ENCODE assay signal across 8 cellular contexts in genomic region chr19:44093931-44094765, GRCh38. TPM values are rescaled to one million over a fixed set of nuclear protein-coding genes. Genes with fewer than 3 reads are reported as not detected.
DNase-seq lines count a peak whose midpoint lies in the region; ATAC-seq, FAIRE-seq and TF ChIP-seq lines count a peak whose summit lies in the region.

ZNF224 (plus strand) TSS chr19:44094361; CDS start chr19:44097874, 3,513 bp downstream.

- H3K36me3 ChIP-seq in aorta (ENCODE audit: control insufficient read depth in 1 of 2, insufficient read depth in 2 of 2, low read length in 1 of 2), result peaks cover 2% of the 10 kb centered on the region in 2 donors

- DNase-seq in GM12891 (ENCODE audit: insufficient read length, low spot score) (peak; percentile 65), NCI-H187 treated with DMSO at 0.1 percent for 48 hours (lab: John Stamatoyannopoulos, UW) (peak; percentile 64), T-helper 22 cell (ENCODE audit: low read depth) (peak; percentile 65), astrocyte of the cerebellum (ENCODE audit: low read depth) (peak; percentile 86), hepatic stellate cell (ENCODE audit: low spot score) (peak; percentile 89), renal cortical epithelial cell (ENCODE audit: low read depth) (peak; percentile 84), aorta (peak; percentile 95 to 96)

- intact Hi-C loops in aorta (cut with DNase I), result loop anchor here in 1 of 2 donors (2.0 kb wide), 1 partner anchor 19 kb away; the partner anchor contains the start of gene ZNF225

- no peaks in the 10 kb centered on the region for H3K4me1 ChIP-seq in aorta (ENCODE audit: control insufficient read depth in 1 of 2, insufficient read depth in 2 of 2, low read length in 2 of 2)

- peak within 1 kb of the TSS in 1 of 2 donors; percentile 58 for H3K27ac ChIP-seq in aorta (ENCODE audit: low read depth in 1 of 2, low read length in 2 of 2)

- in situ Hi-C loops in astrocyte of the cerebellum (cut with HindIII; ENCODE audit: low sequenced_read_pairs), result no loop called here

- peak; percentile 81 for ATAC-seq in HG02938 (IDR thresholded peaks at IDR 0.05; ENCODE audit: unreplicated experiment)
- ATAC-seq in aorta (ENCODE audit: low FRiP score), result peak; percentile 99

- FAIRE-seq in GM12891 (lab: Jason Lieb, UNC), result peak; percentile 94

- TF ChIP-seq POLR2A in GM12891 (IDR thresholded peaks at IDR 0.05; ENCODE audit: low read depth, low read length), result no peak

- 0% methylated on average over 50 of the region's 50 CpGs for WGBS in aorta, 2 donors

- no peak for TF ChIP-seq CTCF in astrocyte of the cerebellum (IDR thresholded peaks at IDR 0.05; ENCODE audit: low read depth, low read length, missing control alignments)

- H3K9me3 ChIP-seq in aorta (ENCODE audit: control insufficient read depth, low read length), result no peaks in the 10 kb centered on the region

- H3K4me3 ChIP-seq in astrocyte of the cerebellum (ENCODE audit: low read depth, low read length), result peak within 1 kb of the TSS; percentile 81
- H3K4me3 ChIP-seq in aorta (ENCODE audit: low read length in 2 of 2), result peak within 1 kb of the TSS; percentile 54 to 85

- H3K27me3 ChIP-seq in aorta (ENCODE audit: control insufficient read depth in 1 of 2, insufficient read depth in 2 of 2, low read length in 1 of 2), result no peaks in the 10 kb centered on the region

TF ChIP-seq in GM12891, 5 proteins besides CTCF, POLR2A, EP300 and RAD21:
- TF ChIP-seq TAF1 (IDR thresholded peaks at IDR 0.05; ENCODE audit: low read depth, low read length) (no peak; the same call in 1 of the 2 replicates), POU2F2 (IDR thresholded peaks at IDR 0.05; ENCODE audit: low read depth, low read length) (0 out of 2 replicates have a peak, but pooled peaks have one; percentile 6), SPI1 (IDR thresholded peaks at IDR 0.05; ENCODE audit: low read depth, low read length) (peak; percentile 72), PAX5 (IDR thresholded peaks at IDR 0.05; ENCODE audit: insufficient read depth, low read length, severe bottlenecking) (no peak)

RNA-seq across cellular contexts. Expression of gene ZNF224, which starts in this region (rescaled TPM):
- polyA plus RNA-seq in GM12891 (2012; ENCODE audit: low read depth, missing spikeins), result 11.2 TPM
- total RNA-seq in renal cortical epithelial cell (19.1 and 41.5 TPM in 2 replicates), aorta (10 to 100 TPM; 27.3 to 42.2 TPM)
- polyA plus RNA-seq in aorta, result 10 to 100 TPM in 1 of 2 donors, 1 to 10 TPM in 1; 4.8 to 40.3 TPM
